In the genomic region with DNA sequence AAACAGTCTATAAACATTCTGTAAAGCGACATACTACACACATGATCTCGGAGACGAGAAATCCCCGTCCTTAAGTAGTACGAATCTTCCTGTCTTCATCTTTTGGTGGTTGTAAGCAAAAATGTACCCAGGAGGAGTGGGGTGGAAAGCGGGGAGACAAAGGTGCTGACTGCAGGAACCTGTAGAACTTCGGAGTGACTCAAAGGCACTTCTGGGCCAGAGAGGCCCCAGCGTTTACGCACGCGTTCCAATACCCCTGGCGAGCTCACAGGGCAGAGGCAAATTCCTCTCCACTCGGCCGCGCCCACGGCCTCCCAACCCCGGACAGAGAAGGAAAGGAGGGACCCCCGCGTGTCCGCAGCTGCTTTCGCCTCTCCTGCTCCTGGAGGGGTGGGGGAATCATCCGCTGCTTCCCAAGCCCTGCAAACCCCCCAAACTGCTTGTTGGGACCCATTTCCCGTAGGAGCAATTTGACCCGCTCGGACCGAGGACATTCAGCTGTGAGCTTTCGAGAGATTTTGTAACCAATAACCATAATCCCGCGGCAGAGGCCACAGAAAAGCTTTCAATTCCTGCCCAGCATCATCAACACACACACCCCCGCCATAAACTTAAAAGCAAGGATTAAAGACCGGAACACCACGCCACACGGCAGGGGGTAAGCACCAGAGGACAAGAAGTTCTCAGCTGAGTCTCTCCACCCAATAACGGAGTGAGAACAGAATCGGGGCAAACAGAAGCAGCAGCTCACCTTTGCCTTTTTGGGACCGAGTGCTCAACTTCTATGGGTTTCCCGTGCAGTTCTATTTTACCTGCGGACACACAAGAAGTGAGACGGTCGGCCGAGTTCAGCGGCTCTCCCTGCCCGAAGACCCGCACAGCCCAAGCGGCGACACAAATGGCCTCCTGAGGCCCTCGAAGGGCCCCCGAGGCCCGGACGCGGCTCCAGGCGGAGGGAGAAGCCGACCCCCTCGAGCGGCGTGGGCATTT, we compare ENCODE assay signal across 8 cellular contexts. TPM values are rescaled to one million over a fixed set of nuclear protein-coding genes. Genes with fewer than 3 reads are reported as not detected.
DNase-seq lines count a peak whose midpoint lies in the region; ATAC-seq and TF ChIP-seq lines count a peak whose summit lies in the region.

No MANE protein-coding gene starts in this region.

- peaks cover 76 to 92% (median 87%) of the 10 kb centered on the region in 3 donors for H3K27me3 Mint-ChIP-seq in CD14-positive monocyte (ENCODE audit: low read depth in 3 of 3)
- no peaks in the 10 kb centered on the region for H3K27me3 Mint-ChIP-seq in chondrocyte (ENCODE audit: low read depth)
- peaks cover 43 to 77% of the 10 kb centered on the region in 2 donors for H3K27me3 Mint-ChIP-seq in natural killer cell treated with Interleukin-12 subunit alpha and Interleukin-12 subunit beta and Interleukin-15 and Interleukin-18, amount 100 ng/mL, for 72 hours

- peaks cover 6 to 66% of the 10 kb centered on the region in 2 donors for H3K27me3 ChIP-seq in body of pancreas

- H3K36me3 ChIP-seq in body of pancreas (replicated peaks in 1 of 2; ENCODE audit: insufficient read depth in 1 of 2, low read depth in 2 of 2): no peaks in the 10 kb centered on the region

- H3K27ac ChIP-seq in body of pancreas: no peak overlapping the region

- TF ChIP-seq POLR2A in GM19193 (IDR thresholded peaks at IDR 0.05; ENCODE audit: extremely low read depth, insufficient read depth, insufficient read length) (peak; percentile 15), body of pancreas (IDR thresholded peaks at IDR 0.05) (no peak)

- H3K4me3 ChIP-seq in body of pancreas: no peak overlapping the region

- DNase-seq in CD14-positive monocyte (ENCODE audit: low spot score) (no peak), chondrocyte (ENCODE audit: low spot score) (no peak), AG08395 (ENCODE audit: low spot score) (no peak), body of pancreas (no peak)
- no peak for DNase-seq in natural killer cell treated with Interleukin-12 subunit alpha and Interleukin-12 subunit beta and Interleukin-15 and Interleukin-18, amount 100 ng/mL, for 72 hours (ENCODE audit: low spot score)
- no peak for DNase-seq in effector CD4-positive, alpha-beta T cell

- H3K36me3 Mint-ChIP-seq in CD14-positive monocyte (peaks cover 0 to 21% of the 10 kb centered on the region in 2 donors), chondrocyte (ENCODE audit: low read depth) (peaks cover 2% of the 10 kb centered on the region)
- H3K36me3 Mint-ChIP-seq in natural killer cell treated with Interleukin-12 subunit alpha and Interleukin-12 subunit beta and Interleukin-15 and Interleukin-18, amount 100 ng/mL, for 72 hours: peaks cover 5% of the 10 kb centered on the region

- no peak for ATAC-seq in natural killer cell treated with Interleukin-12 subunit alpha and Interleukin-12 subunit beta and Interleukin-15 and Interleukin-18, amount 100 ng/mL, for 72 hours
- no peak for ATAC-seq in body of pancreas

- peaks cover 34% of the 10 kb centered on the region for H3K4me1 ChIP-seq in body of pancreas

- TF ChIP-seq CTCF in CD14-positive monocyte (IDR thresholded peaks at IDR 0.05) (no peak), chondrocyte (IDR thresholded peaks at IDR 0.05) (no peak), body of pancreas (IDR thresholded peaks at IDR 0.05) (no peak)

- H3K4me3 Mint-ChIP-seq in CD14-positive monocyte (peak overlapping the region; percentile 61 to 83), chondrocyte (ENCODE audit: unreplicated experiment) (peak overlapping the region; percentile 92)
- peak overlapping the region; percentile 76 for H3K4me3 Mint-ChIP-seq in natural killer cell treated with Interleukin-12 subunit alpha and Interleukin-12 subunit beta and Interleukin-15 and Interleukin-18, amount 100 ng/mL, for 72 hours

- H3K9me3 ChIP-seq in body of pancreas: no peaks in the 10 kb centered on the region

- intact Hi-C loops in CD14-positive monocyte (cut with micrococcal nuclease): no loop called here
- intact Hi-C loops in body of pancreas (cut with DNase I): no loop called here

- 11 to 21% methylated on average over 29 to 56 of the region's 56 CpGs for WGBS in body of pancreas, 2 donors

- H3K27ac Mint-ChIP-seq in CD14-positive monocyte (no peak overlapping the region), chondrocyte (ENCODE audit: unreplicated experiment) (peak overlapping the region; percentile 95)
- H3K27ac Mint-ChIP-seq in natural killer cell treated with Interleukin-12 subunit alpha and Interleukin-12 subunit beta and Interleukin-15 and Interleukin-18, amount 100 ng/mL, for 72 hours: peak overlapping the region in 1 of 2 donors; percentile 53

- H3K9me3 Mint-ChIP-seq in CD14-positive monocyte (peaks cover 0 to 27% (median 21%) of the 10 kb centered on the region in 7 donors), chondrocyte (ENCODE audit: low read depth) (no peaks in the 10 kb centered on the region)
- no peaks in the 10 kb centered on the region for H3K9me3 Mint-ChIP-seq in natural killer cell treated with Interleukin-12 subunit alpha and Interleukin-12 subunit beta and Interleukin-15 and Interleukin-18, amount 100 ng/mL, for 72 hours

- peaks cover 38% of the 10 kb centered on the region for H3K4me1 Mint-ChIP-seq in CD14-positive monocyte
- H3K4me1 Mint-ChIP-seq in chondrocyte (ENCODE audit: low read depth): peaks cover 60% of the 10 kb centered on the region
- H3K4me1 Mint-ChIP-seq in natural killer cell treated with Interleukin-12 subunit alpha and Interleukin-12 subunit beta and Interleukin-15 and Interleukin-18, amount 100 ng/mL, for 72 hours (ENCODE audit: low read depth in 2 of 2): peaks cover 24 to 27% of the 10 kb centered on the region in 2 donors

TF ChIP-seq in PFSK-1, 5 proteins besides CTCF, POLR2A, EP300 and RAD21:
- TF ChIP-seq SIN3A (IDR thresholded peaks at IDR 0.05; ENCODE audit: borderline replicate concordance, insufficient read depth, low read length) (peak; percentile 15; the same call in 1 of the 2 replicates), TAF1 (IDR thresholded peaks at IDR 0.05; ENCODE audit: borderline replicate concordance, insufficient read depth, low read length) (no peak), POLR2AphosphoS5 (IDR thresholded peaks at IDR 0.05; ENCODE audit: low read depth, low read length) (no peak), FOXP2 (optimal IDR thresholded peaks at IDR 0.05; ENCODE audit: borderline replicate concordance, extremely low read depth, extremely low read length, insufficient read depth) (no peak)

RNA-seq across cellular contexts. Expression of a gene that starts 2.3 kb away (rescaled TPM):
- 1 to 10 TPM; 3.2 to 5.3 TPM for polyA plus RNA-seq in CD14-positive monocyte
- 47.6 TPM for polyA plus RNA-seq in PFSK-1 (2012; ENCODE audit: insufficient read length, low read depth)
- total RNA-seq in chondrocyte (47.9 to 55.4 TPM (median 53.0 TPM) in 3 replicates), body of pancreas (1 to 10 TPM in 1 of 2 donors, under 1 TPM in 1; 0.33 to 1.3 TPM)
- under 1 TPM; 0.31 to 0.95 TPM for total RNA-seq in natural killer cell treated with Interleukin-12 subunit alpha and Interleukin-12 subunit beta and Interleukin-15 and Interleukin-18, amount 100 ng/mL, for 72 hours

Comparison
In these comparisons a context has a peak if more than half of its experiments do, and no peak if none do; other contexts are left out.
1. RNA of a gene that starts 2.3 kb away (total RNA-seq): 47.9 to 55.4 TPM in chondrocyte; 0.33 to 1.3 TPM in body of pancreas and 0.31 to 0.95 TPM in natural killer cell treated with Interleukin-12 subunit alpha and Interleukin-12 subunit beta and Interleukin-15 and Interleukin-18, amount 100 ng/mL, for 72 hours; every median in the first group is over 10 times any median in the second.
2. Peak in every context shown above with its lines, with median percentiles within 50 percentile points of each other: H3K4me3 Mint-ChIP-seq.